In genomic region chr1:168512864-168513595, GRCh38 we compare ENCODE assay signal across 18 cellular contexts. TPM values are rescaled to one million over a fixed set of nuclear protein-coding genes. Genes with fewer than 3 reads are reported as not detected.
DNase-seq lines count a peak whose midpoint lies in the region; ATAC-seq and TF ChIP-seq lines count a peak whose summit lies in the region.
"Had no signal": no experiment of that assay in that cellular context is flagged by ENCODE, and none has a peak within 500 bp of the region (broad histone marks: within the 10 kb centered on the region; RNA-seq: fewer than 3 reads in every experiment).

No MANE protein-coding gene starts in this region.

- TF ChIP-seq EP300 in transverse colon (IDR thresholded peaks at IDR 0.05; ENCODE audit: low read depth), result no peak

- H3K4me1 ChIP-seq in cardiac muscle cell (ENCODE audit: low read depth), result peaks cover 80% of the 10 kb centered on the region
- H3K4me1 ChIP-seq in transverse colon, result peaks cover 0 to 5% (median 2%) of the 10 kb centered on the region in 4 donors
- peaks cover 0 to 8% of the 10 kb centered on the region in 2 donors for H3K4me1 ChIP-seq in gastrocnemius medialis

- no peak for ATAC-seq in gastrocnemius medialis
- ATAC-seq: left colon had no signal

- H3K27me3 ChIP-seq in cardiac muscle cell (no peaks in the 10 kb centered on the region), transverse colon (no peaks in the 10 kb centered on the region), gastrocnemius medialis (no peaks in the 10 kb centered on the region)
- H3K27me3 ChIP-seq: esophagus muscularis mucosa, heart right ventricle, MG63 had no signal

- in situ Hi-C loops in transverse colon (cut with MboI; ENCODE audit: low pct_ligation_motif_present in 1 of 4, low pct_unique_long_range_greater_than_20kb in 1 of 4, low sequenced_read_pairs in 3 of 4) (no loop called here), gastrocnemius medialis (cut with MboI; ENCODE audit: low sequenced_read_pairs in 4 of 4) (no loop called here)

- TF ChIP-seq POLR2A in transverse colon (IDR thresholded peaks at IDR 0.05) (no peak), gastrocnemius medialis (IDR thresholded peaks at IDR 0.05) (no peak)

- H3K27ac ChIP-seq in cardiac muscle cell (peak overlapping the region; percentile 98), transverse colon (peak overlapping the region; percentile 4 to 54 (median 19)), gastrocnemius medialis (no peak overlapping the region)
- H3K27ac ChIP-seq: coronary artery had no signal

- DNase-seq in cardiac muscle cell (ENCODE audit: low read depth in 1 of 2, low spot score in 1 of 2) (peak in 1 of 2 donors; percentile 94), cardiac septum (ENCODE audit: low spot score) (no peak), islet precursor cell (peak; percentile 81), transverse colon (no peak), DMS53 (lab: John Stamatoyannopoulos, UW) (no peak), iPS-NIHi7 (ENCODE audit: extremely low spot score) (no peak), gastrocnemius medialis (no peak)
- peak; percentile 23 for DNase-seq in activated CD8-positive, alpha-beta memory T cell treated with anti-CD3 and anti-CD28 coated beads, Interleukin-2, amount 50 U/mL, for 4 hours
- DNase-seq: AML-193, amniotic stem cell, heart right ventricle, HFFc6, left colon, MG63, SK-N-SH had no signal

- H3K4me3 ChIP-seq in cardiac muscle cell (no peak overlapping the region), transverse colon (no peak overlapping the region), gastrocnemius medialis (no peak overlapping the region)
- H3K4me3 ChIP-seq: coronary artery, esophagus muscularis mucosa, heart right ventricle, MG63 had no signal

- TF ChIP-seq CTCF in cardiac muscle cell (IDR thresholded peaks at IDR 0.05; ENCODE audit: low read depth, low read length) (no peak), transverse colon (IDR thresholded peaks at IDR 0.05) (no peak), gastrocnemius medialis (IDR thresholded peaks at IDR 0.05 in 4 of 5, conservative IDR thresholded peaks at IDR 0.05 in 1 of 5) (no peak)

- intact Hi-C loops in cardiac septum (cut with DNase I) (no loop called here), transverse colon (cut with DNase I; ENCODE audit: low total_unique reads) (no loop called here), gastrocnemius medialis (cut with DNase I; ENCODE audit: low total_unique reads) (no loop called here)

- WGBS in transverse colon (ENCODE audit: low coverage in 1 of 2), 2 donors, result 53 to 71% methylated on average over 3 to 13 of the region's 13 CpGs

- H3K9me3 ChIP-seq in cardiac muscle cell (ENCODE audit: low read depth) (no peaks in the 10 kb centered on the region), transverse colon (no peaks in the 10 kb centered on the region), gastrocnemius medialis (no peaks in the 10 kb centered on the region)
- H3K9me3 ChIP-seq: esophagus muscularis mucosa, heart right ventricle, MG63, SK-N-SH had no signal

- no peaks in the 10 kb centered on the region for H3K36me3 ChIP-seq in cardiac muscle cell
- H3K36me3 ChIP-seq in transverse colon, result no peaks in the 10 kb centered on the region
- H3K36me3 ChIP-seq in gastrocnemius medialis, result no peaks in the 10 kb centered on the region
- H3K36me3 ChIP-seq: esophagus muscularis mucosa, heart right ventricle, MG63 had no signal

RNA-seq across cellular contexts. Expression of gene XCL2, which starts 30.8 kb away (rescaled TPM):
- total RNA-seq in cardiac muscle cell, result not detected in 2 replicates
- polyA plus RNA-seq in cardiac muscle cell, result 0.35 TPM in 1 of 2 replicates, not detected in the other
- total RNA-seq in cardiac septum, result not detected
- 1 to 10 TPM in 2 of 4 donors, not detected in 2; 1.7 to 4.5 TPM for total RNA-seq in transverse colon
- 1 to 10 TPM in 1 of 4 donors, not detected in 3; 1.5 TPM for total RNA-seq in gastrocnemius medialis
- total RNA-seq: esophagus muscularis mucosa, HFFc6, urinary bladder had no signal
- polyA plus RNA-seq: SK-N-SH had no signal

Comparison
In these comparisons a context has a peak if more than half of its experiments do, and no peak if none do; other contexts are left out.
1. DNase-seq: peak in activated CD8-positive, alpha-beta memory T cell treated with anti-CD3 and anti-CD28 coated beads, Interleukin-2, amount 50 U/mL, for 4 hours (single experiment) and islet precursor cell (single experiment); none in cardiac septum (single experiment), transverse colon (single experiment), DMS53 (single experiment), iPS-NIHi7 (single experiment) and gastrocnemius medialis (0 of 2).
2. H3K27ac ChIP-seq: peak in cardiac muscle cell (single experiment) and transverse colon (4 of 4); none in gastrocnemius medialis (0 of 4).